In genomic region chr1:173024543-173024942, GRCh38 we compare ENCODE assay signal across 34 cellular contexts. TPM values are rescaled to one million over a fixed set of nuclear protein-coding genes. Genes with fewer than 3 reads are reported as not detected.
"Had no signal": no experiment of that assay in that cellular context is flagged by ENCODE, and none has a peak within 500 bp of the region (broad histone marks: within the 10 kb centered on the region; RNA-seq: fewer than 3 reads in every experiment).

No MANE protein-coding gene starts in this region.

- H3K36me3 Mint-ChIP-seq: memory B cell had no signal

- H3K27ac ChIP-seq: colonic mucosa, epithelial cell of prostate, gastrocnemius medialis, psoas muscle, right lobe of liver, stomach, thyroid gland, vagina had no signal

- H3K27me3 Mint-ChIP-seq: dendritic cell treated with granulocyte-macrophage colony-stimulating factor and Interleukin-4, amounts not matched to agents 40 ng/mL and 50 ng/mL, for 4 days; memory B cell had no signal

- ATAC-seq: esophagus mucosa; gastrocnemius medialis; left cardiac atrium; naive thymus-derived CD4-positive, alpha-beta T cell; psoas muscle had no signal

- DNase-seq: colonic mucosa; effector CD8-positive, alpha-beta T cell; endodermal cell; foreskin fibroblast; gastrocnemius medialis; head of caudate nucleus; hippocampal formation; left cardiac atrium; naive thymus-derived CD4-positive, alpha-beta T cell; nephron progenitor cell; nucleus accumbens; psoas muscle; right lobe of liver; stimulated activated CD4-positive, alpha-beta T cell treated with anti-CD3 and anti-CD28 coated beads, Interleukin-12 subunit alpha, Interleukin-12 subunit beta, amount 100 ng/mL, for 4 hours; stimulated activated CD4-positive, alpha-beta T cell treated with anti-CD3 and anti-CD28 coated beads, Interleukin-1b, Interleukin-23, amount 100 ng/mL, for 48 hours; stimulated activated CD4-positive, alpha-beta T cell treated with anti-CD3 and anti-CD28 coated beads, Interleukin-4, amount 100 ng/mL, for 1 hour; stimulated activated CD8-positive, alpha-beta memory T cell treated with anti-CD3 and anti-CD28 coated beads, Interleukin-4, amount 100 ng/mL, for 48 hours; stimulated activated naive CD4-positive, alpha-beta T cell treated with Interleukin-2 at 50 U/mL for 16 hours; stomach; thyroid gland; trophoblast cell had no signal

- H3K4me3 ChIP-seq: colonic mucosa, gastrocnemius medialis, lung, psoas muscle, right lobe of liver, smooth muscle cell, stomach, thyroid gland, vagina had no signal

- H3K36me3 ChIP-seq: colonic mucosa, gastrocnemius medialis, right lobe of liver, stomach, thyroid gland, vagina had no signal

- H3K4me3 Mint-ChIP-seq: dendritic cell treated with granulocyte-macrophage colony-stimulating factor and Interleukin-4, amounts not matched to agents 40 ng/mL and 50 ng/mL, for 4 days; endodermal cell; memory B cell; mesothelial cell of epicardium; naive thymus-derived CD4-positive, alpha-beta T cell; nephron progenitor cell had no signal

- H3K27me3 ChIP-seq: colonic mucosa, gastrocnemius medialis, right lobe of liver, stomach, thyroid gland, vagina had no signal

- H3K4me1 Mint-ChIP-seq: endodermal cell, mesothelial cell of epicardium, nephron progenitor cell had no signal

- H3K9me3 ChIP-seq: colonic mucosa, gastrocnemius medialis, psoas muscle, right lobe of liver, thyroid gland, vagina had no signal

- H3K4me1 ChIP-seq: colonic mucosa, gastrocnemius medialis, psoas muscle, right lobe of liver, stomach, thyroid gland, vagina had no signal

- H3K4me2 ChIP-seq: smooth muscle cell had no signal

- H3K27ac Mint-ChIP-seq: dendritic cell treated with granulocyte-macrophage colony-stimulating factor and Interleukin-4, amounts not matched to agents 40 ng/mL and 50 ng/mL, for 4 days; endodermal cell; memory B cell; mesothelial cell of epicardium; naive thymus-derived CD4-positive, alpha-beta T cell; nephron progenitor cell had no signal

RNA-seq across cellular contexts. Expression of gene TNFSF18, which starts 26.2 kb away (rescaled TPM):
- total RNA-seq: chondrocyte; colonic mucosa; endodermal cell; gastrocnemius medialis; kidney epithelial cell; naive thymus-derived CD4-positive, alpha-beta T cell; osteocyte; right lobe of liver; smooth muscle cell; stomach; thyroid gland; ureter; vagina had no signal
- polyA plus RNA-seq: liver; naive thymus-derived CD4-positive, alpha-beta T cell had no signal
